1 cellular context compared by ENCODE assay signal in genomic region chr3:56323986-56324420, GRCh38.
TF ChIP-seq lines count a peak whose summit lies in the region.

No MANE protein-coding gene starts in this region.

TF ChIP-seq in HepG2, 621 proteins besides CTCF, POLR2A, EP300 and RAD21 (continued from another document):
- TF ChIP-seq, protein P1, sequence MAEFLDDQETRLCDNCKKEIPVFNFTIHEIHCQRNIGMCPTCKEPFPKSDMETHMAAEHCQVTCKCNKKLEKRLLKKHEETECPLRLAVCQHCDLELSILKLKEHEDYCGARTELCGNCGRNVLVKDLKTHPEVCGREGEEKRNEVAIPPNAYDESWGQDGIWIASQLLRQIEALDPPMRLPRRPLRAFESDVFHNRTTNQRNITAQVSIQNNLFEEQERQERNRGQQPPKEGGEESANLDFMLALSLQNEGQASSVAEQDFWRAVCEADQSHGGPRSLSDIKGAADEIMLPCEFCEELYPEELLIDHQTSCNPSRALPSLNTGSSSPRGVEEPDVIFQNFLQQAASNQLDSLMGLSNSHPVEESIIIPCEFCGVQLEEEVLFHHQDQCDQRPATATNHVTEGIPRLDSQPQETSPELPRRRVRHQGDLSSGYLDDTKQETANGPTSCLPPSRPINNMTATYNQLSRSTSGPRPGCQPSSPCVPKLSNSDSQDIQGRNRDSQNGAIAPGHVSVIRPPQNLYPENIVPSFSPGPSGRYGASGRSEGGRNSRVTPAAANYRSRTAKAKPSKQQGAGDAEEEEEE (CRISPR knock-in tag; IDR thresholded peaks at IDR 0.05; ENCODE audit: borderline replicate concordance), result no peak
